In genomic region chr13:51957377-51958216, GRCh38 we compare ENCODE assay signal across 14 cellular contexts. TPM values are rescaled to one million over a fixed set of nuclear protein-coding genes. Genes with fewer than 3 reads are reported as not detected.
DNase-seq lines count a peak whose midpoint lies in the region; ATAC-seq and TF ChIP-seq lines count a peak whose summit lies in the region.
"Had no signal": no experiment of that assay in that cellular context is flagged by ENCODE, and none has a peak within 500 bp of the region (broad histone marks: within the 10 kb centered on the region; RNA-seq: fewer than 3 reads in every experiment).

No MANE protein-coding gene starts in this region.

- no peak for TF ChIP-seq CTCF in activated CD8-positive, alpha-beta T cell treated with anti-CD3 and anti-CD28 coated beads for 36 hours (IDR thresholded peaks at IDR 0.05)
- TF ChIP-seq CTCF in brain (conservative IDR thresholded peaks at IDR 0.05) (no peak), stomach (IDR thresholded peaks at IDR 0.05) (no peak), H9 (conservative IDR thresholded peaks at IDR 0.05) (no peak)

- H3K4ac ChIP-seq in H9 (ENCODE audit: low read depth, low read length) = no peak overlapping the region

- DNase-seq in activated CD8-positive, alpha-beta T cell treated with anti-CD3 and anti-CD28 coated beads for 36 hours = peak; percentile 10
- DNase-seq in activated CD8-positive, alpha-beta T cell treated with anti-CD3 and anti-CD28 coated beads, Interleukin-2, amount 10 ng/mL, durations not matched to agents 7 days and 5 days = no peak
- no peak for DNase-seq in stomach
- no peak for DNase-seq in activated naive CD4-positive, alpha-beta T cell treated with anti-CD3 and anti-CD28 coated beads, Interleukin-2, amount 50 U/mL, for 72 hours (ENCODE audit: low spot score in 2 of 2)
- DNase-seq in cardiac septum (ENCODE audit: low spot score) = no peak
- no peak for DNase-seq in H9
- DNase-seq: activated CD4-positive, alpha-beta T cell treated with anti-CD3 and anti-CD28 coated beads for 48 hours; DMS79; stimulated activated CD4-positive, alpha-beta T cell treated with anti-CD3 and anti-CD28 coated beads, Interleukin-4, amount 100 ng/mL, for 1 hour; stimulated activated naive CD4-positive, alpha-beta T cell treated with Interleukin-2 at 50 U/mL for 16 hours had no signal

- no peak overlapping the region for H2BK20ac ChIP-seq in H9 (ENCODE audit: low read depth, low read length, poor library complexity, severe bottlenecking)

- no peak overlapping the region for H2BK120ac ChIP-seq in H9 (ENCODE audit: low read depth, low read length, poor library complexity, severe bottlenecking)

- peaks cover 0 to 42% (median 2%) of the 10 kb centered on the region in 4 donors for H3K36me3 ChIP-seq in stomach

- H3K79me1 ChIP-seq in H9 (ENCODE audit: insufficient read depth, low read depth, low read length, poor library complexity, severe bottlenecking) = no peaks in the 10 kb centered on the region

- H3K27ac Mint-ChIP-seq in activated CD8-positive, alpha-beta T cell treated with anti-CD3 and anti-CD28 coated beads for 36 hours = no peak overlapping the region
- H3K27ac Mint-ChIP-seq in activated CD8-positive, alpha-beta T cell treated with anti-CD3 and anti-CD28 coated beads, Interleukin-2, amount 10 ng/mL, durations not matched to agents 7 days and 5 days = no peak overlapping the region
- H3K27ac Mint-ChIP-seq in brain (peak overlapping the region in 3 of 5 experiments; percentile 12 to 76 (median 38)), H9 (no peak overlapping the region; a peak in 2 of 7 replicates)
- H3K27ac Mint-ChIP-seq in activated naive CD4-positive, alpha-beta T cell treated with anti-CD3 and anti-CD28 coated beads, Interleukin-2, amount 50 U/mL, for 72 hours = no peak overlapping the region
- H3K27ac Mint-ChIP-seq: activated T-helper 1 cell treated with anti-CD3 and anti-CD28 coated beads, Interleukin-12 subunit alpha, Interleukin-12 subunit beta, Interleukin-2, Interleukin-4 antibody, amounts not matched to agents 30 ng/mL and 10 ng/mL and 1 ng/mL, durations not matched to agents 14 hours and 24 hours and 36 hours had no signal

- no peak overlapping the region for H2BK5ac ChIP-seq in H9 (ENCODE audit: insufficient read length, low read length)

- H2BK12ac ChIP-seq in H9 (ENCODE audit: insufficient read length, low read depth, low read length) = no peak overlapping the region

- no peak overlapping the region for H3K56ac ChIP-seq in H9 (ENCODE audit: insufficient read length, low read depth, low read length)

- H3K4me3 ChIP-seq in stomach = no peak overlapping the region

- no peak overlapping the region for H4K91ac ChIP-seq in H9 (ENCODE audit: insufficient read length, low read depth, low read length)

- TF ChIP-seq EP300 in stomach (IDR thresholded peaks at IDR 0.05) = no peak

- H3K9me3 Mint-ChIP-seq in activated CD8-positive, alpha-beta T cell treated with anti-CD3 and anti-CD28 coated beads for 36 hours = no peaks in the 10 kb centered on the region
- H3K9me3 Mint-ChIP-seq in activated CD8-positive, alpha-beta T cell treated with anti-CD3 and anti-CD28 coated beads, Interleukin-2, amount 10 ng/mL, durations not matched to agents 7 days and 5 days (ENCODE audit: insufficient read depth) = no peaks in the 10 kb centered on the region
- H3K9me3 Mint-ChIP-seq in brain = no peaks in the 10 kb centered on the region
- no peaks in the 10 kb centered on the region for H3K9me3 Mint-ChIP-seq in activated naive CD4-positive, alpha-beta T cell treated with anti-CD3 and anti-CD28 coated beads, Interleukin-2, amount 50 U/mL, for 72 hours
- H3K9me3 Mint-ChIP-seq in H9 = no peaks in the 10 kb centered on the region
- H3K9me3 Mint-ChIP-seq: activated T-helper 1 cell treated with anti-CD3 and anti-CD28 coated beads, Interleukin-12 subunit alpha, Interleukin-12 subunit beta, Interleukin-2, Interleukin-4 antibody, amounts not matched to agents 30 ng/mL and 10 ng/mL and 1 ng/mL, durations not matched to agents 14 hours and 24 hours and 36 hours had no signal

- H3K4me3 Mint-ChIP-seq in activated CD8-positive, alpha-beta T cell treated with anti-CD3 and anti-CD28 coated beads for 36 hours = no peak overlapping the region
- no peak overlapping the region for H3K4me3 Mint-ChIP-seq in activated CD8-positive, alpha-beta T cell treated with anti-CD3 and anti-CD28 coated beads, Interleukin-2, amount 10 ng/mL, durations not matched to agents 7 days and 5 days
- H3K4me3 Mint-ChIP-seq in brain = no peak overlapping the region
- H3K4me3 Mint-ChIP-seq in H9 = no peak overlapping the region
- H3K4me3 Mint-ChIP-seq: activated T-helper 1 cell treated with anti-CD3 and anti-CD28 coated beads, Interleukin-12 subunit alpha, Interleukin-12 subunit beta, Interleukin-2, Interleukin-4 antibody, amounts not matched to agents 30 ng/mL and 10 ng/mL and 1 ng/mL, durations not matched to agents 14 hours and 24 hours and 36 hours had no signal

- no peak overlapping the region for H3K23ac ChIP-seq in H9 (ENCODE audit: insufficient read length, low read depth, low read length)

- H3K9me3 ChIP-seq in stomach (no peaks in the 10 kb centered on the region), H9 (ENCODE audit: control insufficient read depth, low read depth, low read length) (no peaks in the 10 kb centered on the region)

- H4K8ac ChIP-seq in H9 (replicated peaks; ENCODE audit: insufficient read length, low read depth, low read length) = no peak overlapping the region

- no peaks in the 10 kb centered on the region for H3K79me2 ChIP-seq in H9 (ENCODE audit: insufficient read depth, low read length)

- peaks cover 4% of the 10 kb centered on the region for H3K4me1 Mint-ChIP-seq in activated CD8-positive, alpha-beta T cell treated with anti-CD3 and anti-CD28 coated beads for 36 hours (ENCODE audit: low read depth)
- H3K4me1 Mint-ChIP-seq in activated CD8-positive, alpha-beta T cell treated with anti-CD3 and anti-CD28 coated beads, Interleukin-2, amount 10 ng/mL, durations not matched to agents 7 days and 5 days (ENCODE audit: low read depth) = peaks cover 50% of the 10 kb centered on the region
- peaks cover 38% of the 10 kb centered on the region for H3K4me1 Mint-ChIP-seq in brain
- peaks cover 3% of the 10 kb centered on the region in 2 experiments; a peak in 2 of 4 replicates for H3K4me1 Mint-ChIP-seq in H9

- no peak for TF ChIP-seq POLR2A in stomach (IDR thresholded peaks at IDR 0.05)

- POLR2A ChIA-PET in activated CD8-positive, alpha-beta T cell treated with anti-CD3 and anti-CD28 coated beads for 36 hours (lab: Charles Lee) = no interaction called here
- POLR2A ChIA-PET in activated CD8-positive, alpha-beta T cell treated with anti-CD3 and anti-CD28 coated beads, Interleukin-2, amount 10 ng/mL, durations not matched to agents 7 days and 5 days (lab: Charles Lee) = no interaction called here

- no peaks in the 10 kb centered on the region for H3K23me2 ChIP-seq in H9 (ENCODE audit: insufficient read length, low read depth, low read length, poor library complexity, severe bottlenecking)

- no peaks in the 10 kb centered on the region for H3K27me3 Mint-ChIP-seq in activated CD8-positive, alpha-beta T cell treated with anti-CD3 and anti-CD28 coated beads for 36 hours
- no peaks in the 10 kb centered on the region for H3K27me3 Mint-ChIP-seq in activated CD8-positive, alpha-beta T cell treated with anti-CD3 and anti-CD28 coated beads, Interleukin-2, amount 10 ng/mL, durations not matched to agents 7 days and 5 days (ENCODE audit: low read depth)
- H3K27me3 Mint-ChIP-seq in brain = no peaks in the 10 kb centered on the region
- no peaks in the 10 kb centered on the region for H3K27me3 Mint-ChIP-seq in H9 (ENCODE audit: low read depth)

- no peaks in the 10 kb centered on the region for H4K20me1 ChIP-seq in H9 (ENCODE audit: control insufficient read depth, insufficient read depth, insufficient read length)

- H3T11ph ChIP-seq in H9 (ENCODE audit: low read length) = no peak overlapping the region

- H3K9ac ChIP-seq in H9 (ENCODE audit: extremely low read depth, insufficient read length, low read length) = no peak overlapping the region

- H2AFZ ChIP-seq in H9 (ENCODE audit: low read length) = no peak overlapping the region

- H2AK5ac ChIP-seq in H9 (ENCODE audit: insufficient read length, low read length) = no peak overlapping the region

- H3K27ac ChIP-seq in stomach (peak overlapping the region in 3 of 5 donors; percentile 19 to 66 (median 57)), H9 (ENCODE audit: insufficient read length, low read depth, low read length) (no peak overlapping the region)

- ATAC-seq in activated CD8-positive, alpha-beta T cell treated with anti-CD3 and anti-CD28 coated beads for 36 hours = peak; percentile 24
- ATAC-seq in activated CD8-positive, alpha-beta T cell treated with anti-CD3 and anti-CD28 coated beads, Interleukin-2, amount 10 ng/mL, durations not matched to agents 7 days and 5 days = no peak
- peak; percentile 68 for ATAC-seq in HG03432 (IDR thresholded peaks at IDR 0.05; ENCODE audit: unreplicated experiment)
- ATAC-seq in activated naive CD4-positive, alpha-beta T cell treated with anti-CD3 and anti-CD28 coated beads, Interleukin-2, amount 50 U/mL, for 72 hours = no peak
- ATAC-seq: Panc1 had no signal

- no peak overlapping the region for H2BK15ac ChIP-seq in H9 (ENCODE audit: low read depth, low read length)

- no peak overlapping the region for H4K5ac ChIP-seq in H9 (ENCODE audit: insufficient read length, low read depth, low read length)

- 70 to 92% (median 84%) methylated on average over 9 of the region's 9 CpGs for WGBS in stomach, 5 donors
- WGBS in H9 (ENCODE audit: extremely low coverage, insufficient read length, low lambda C conversion rate) = no CpG with 5 or more reads among the region's 9 CpGs

- CTCF ChIA-PET in activated CD8-positive, alpha-beta T cell treated with anti-CD3 and anti-CD28 coated beads for 36 hours (lab: Charles Lee) = interaction anchor here (0.9 to 1.0 kb wide), 2 partner anchors 9 to 85 kb away, joined by 3 read pairs; no protein-coding TSS in a partner anchor
- CTCF ChIA-PET in activated CD8-positive, alpha-beta T cell treated with anti-CD3 and anti-CD28 coated beads, Interleukin-2, amount 10 ng/mL, durations not matched to agents 7 days and 5 days (lab: Charles Lee) = interaction anchor here (1.1 kb wide), 1 partner anchor 62 kb away, joined by 3 read pairs; no protein-coding TSS in a partner anchor

- H3K14ac ChIP-seq in H9 (ENCODE audit: insufficient read depth, low read length) = no peak overlapping the region

- no peak overlapping the region for H3K18ac ChIP-seq in H9 (ENCODE audit: insufficient read length, low read depth, low read length)

- H3K4me1 ChIP-seq in stomach (peaks cover 0 to 34% (median 7%) of the 10 kb centered on the region in 4 donors), H9 (ENCODE audit: insufficient read depth, low read length) (no peaks in the 10 kb centered on the region)

- H3K36me3 Mint-ChIP-seq in activated CD8-positive, alpha-beta T cell treated with anti-CD3 and anti-CD28 coated beads for 36 hours (ENCODE audit: low read depth) = no peaks in the 10 kb centered on the region
- no peaks in the 10 kb centered on the region for H3K36me3 Mint-ChIP-seq in activated CD8-positive, alpha-beta T cell treated with anti-CD3 and anti-CD28 coated beads, Interleukin-2, amount 10 ng/mL, durations not matched to agents 7 days and 5 days (ENCODE audit: low read depth)
- H3K36me3 Mint-ChIP-seq in brain (peaks cover 26% of the 10 kb centered on the region), H9 (ENCODE audit: insufficient read depth in 1 of 3, low read depth in 3 of 3) (no peaks in the 10 kb centered on the region)
- no peaks in the 10 kb centered on the region for H3K36me3 Mint-ChIP-seq in activated naive CD4-positive, alpha-beta T cell treated with anti-CD3 and anti-CD28 coated beads, Interleukin-2, amount 50 U/mL, for 72 hours

- H3K4me2 ChIP-seq in H9 (ENCODE audit: insufficient read depth, insufficient read length, low read length) = no peak overlapping the region

- H3K27me3 ChIP-seq in stomach (no peaks in the 10 kb centered on the region), H9 (ENCODE audit: insufficient read depth, low read length) (no peaks in the 10 kb centered on the region)

- intact Hi-C loops in activated CD8-positive, alpha-beta T cell treated with anti-CD3 and anti-CD28 coated beads for 36 hours (cut with micrococcal nuclease) = no loop called here
- intact Hi-C loops in stomach (cut with DNase I; ENCODE audit: low total_unique reads) (no loop called here), cardiac septum (cut with DNase I) (no loop called here)

RNA-seq across cellular contexts. Expression of gene ATP7B, which starts 53.7 kb away (rescaled TPM):
- 1 to 10 TPM; 1.1 TPM for total RNA-seq in activated CD8-positive, alpha-beta T cell treated with anti-CD3 and anti-CD28 coated beads for 36 hours
- total RNA-seq in activated CD8-positive, alpha-beta T cell treated with anti-CD3 and anti-CD28 coated beads, Interleukin-2, amount 10 ng/mL, durations not matched to agents 7 days and 5 days = under 1 TPM; 0.29 to 0.37 TPM
- polyA plus RNA-seq in brain (ENCODE audit: insufficient read depth, low read depth, low replicate concordance) (1.9 TPM), stomach (1 to 10 TPM in 1 of 3 donors, under 1 TPM in 2; 0.62 to 1.5 (median 0.98) TPM)
- total RNA-seq in stomach (10 to 100 TPM in 2 of 5 donors, 1 to 10 TPM in 3; 1.2 to 21.0 (median 8.4) TPM), cardiac septum (10.8 TPM), H9 (2021) (5.0 and 5.8 TPM in 2 replicates)
- 1 to 10 TPM in 1 of 2 donors, under 1 TPM in 1; 0.96 to 1.1 TPM for total RNA-seq in activated naive CD4-positive, alpha-beta T cell treated with anti-CD3 and anti-CD28 coated beads, Interleukin-2, amount 50 U/mL, for 72 hours

RNA-seq across cellular contexts. Expression of gene ALG11, which starts 54.6 kb away (rescaled TPM):
- total RNA-seq in activated CD8-positive, alpha-beta T cell treated with anti-CD3 and anti-CD28 coated beads for 36 hours = 10 to 100 TPM; 21.0 to 22.6 TPM
- 10 to 100 TPM; 22.9 to 28.3 TPM for total RNA-seq in activated CD8-positive, alpha-beta T cell treated with anti-CD3 and anti-CD28 coated beads, Interleukin-2, amount 10 ng/mL, durations not matched to agents 7 days and 5 days
- polyA plus RNA-seq in brain (ENCODE audit: insufficient read depth, low read depth, low replicate concordance) = 5.1 TPM
- total RNA-seq in stomach = 10 to 100 TPM in 3 of 5 donors, 1 to 10 TPM in 2; 2.9 to 37.4 (median 21.9) TPM
- 1 to 10 TPM; 1.4 to 2.7 (median 2.3) TPM for polyA plus RNA-seq in stomach
- 10 to 100 TPM; 17.0 to 22.6 TPM for total RNA-seq in activated naive CD4-positive, alpha-beta T cell treated with anti-CD3 and anti-CD28 coated beads, Interleukin-2, amount 50 U/mL, for 72 hours
- total RNA-seq in cardiac septum = 23.6 TPM
- 35.5 and 46.6 TPM in 2 replicates for total RNA-seq in H9 (2021)

Comparison
In these comparisons a context has a peak if more than half of its experiments do, and no peak if none do; other contexts are left out.
1. ATAC-seq: peak in activated CD8-positive, alpha-beta T cell treated with anti-CD3 and anti-CD28 coated beads for 36 hours (single experiment) and HG03432 (single experiment); none in activated CD8-positive, alpha-beta T cell treated with anti-CD3 and anti-CD28 coated beads, Interleukin-2, amount 10 ng/mL, durations not matched to agents 7 days and 5 days (single experiment) and activated naive CD4-positive, alpha-beta T cell treated with anti-CD3 and anti-CD28 coated beads, Interleukin-2, amount 50 U/mL, for 72 hours (0 of 2).
2. H3K27ac Mint-ChIP-seq: peak in brain (3 of 5); none in activated CD8-positive, alpha-beta T cell treated with anti-CD3 and anti-CD28 coated beads for 36 hours (single experiment), activated CD8-positive, alpha-beta T cell treated with anti-CD3 and anti-CD28 coated beads, Interleukin-2, amount 10 ng/mL, durations not matched to agents 7 days and 5 days (single experiment), activated naive CD4-positive, alpha-beta T cell treated with anti-CD3 and anti-CD28 coated beads, Interleukin-2, amount 50 U/mL, for 72 hours (0 of 2) and H9 (0 of 3).